In the genomic region with DNA sequence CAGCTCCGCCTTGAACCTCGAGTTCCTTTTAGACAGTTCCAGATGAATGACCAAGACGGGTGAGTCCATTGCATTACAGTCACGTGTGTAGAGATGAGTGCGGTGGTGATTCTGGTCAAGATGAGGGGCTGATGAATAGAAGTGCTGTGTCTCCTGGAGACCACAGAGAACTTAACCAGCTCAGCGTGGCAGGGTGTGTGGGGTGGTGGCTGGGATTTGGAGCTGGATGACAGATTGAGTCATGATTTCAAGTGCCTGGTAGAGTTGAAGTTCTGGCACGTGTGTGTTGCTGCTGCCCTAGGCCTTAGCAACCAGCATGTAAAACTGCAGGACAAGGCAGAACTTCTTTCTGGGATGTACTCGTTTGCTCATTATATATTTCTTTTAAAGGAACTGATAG, we compare ENCODE assay signal across 12 cellular contexts. TPM values are rescaled to one million over a fixed set of nuclear protein-coding genes. Genes with fewer than 3 reads are reported as not detected.
DNase-seq lines count a peak whose midpoint lies in the region; ATAC-seq and TF ChIP-seq lines count a peak whose summit lies in the region.
"Had no signal": no experiment of that assay in that cellular context is flagged by ENCODE, and none has a peak within 500 bp of the region (broad histone marks: within the 10 kb centered on the region; RNA-seq: fewer than 3 reads in every experiment).

No MANE protein-coding gene starts in this region.

- H3K36me3 Mint-ChIP-seq in activated naive CD4-positive, alpha-beta T cell treated with anti-CD3 and anti-CD28 coated beads, Interleukin-2, amount 50 U/mL, for 72 hours: peaks cover 7 to 53% of the 10 kb centered on the region in 2 donors
- peaks cover 88% of the 10 kb centered on the region for H3K36me3 Mint-ChIP-seq in CD8-positive, alpha-beta T cell

- H3K36me3 ChIP-seq in suprapubic skin: peaks cover 88% of the 10 kb centered on the region
- peaks cover 47% of the 10 kb centered on the region for H3K36me3 ChIP-seq in CD8-positive, alpha-beta T cell (ENCODE audit: insufficient read depth, low read length)

- WGBS in suprapubic skin: 47% methylated on average over 8 of the region's 8 CpGs

- no peaks in the 10 kb centered on the region for H3K27me3 ChIP-seq in suprapubic skin
- H3K27me3 ChIP-seq in CD8-positive, alpha-beta T cell (ENCODE audit: insufficient read depth, low read length): no peaks in the 10 kb centered on the region

- peaks cover 15% of the 10 kb centered on the region for H3K4me1 Mint-ChIP-seq in CD8-positive, alpha-beta T cell (ENCODE audit: low read depth)

- no peaks in the 10 kb centered on the region for H3K27me3 Mint-ChIP-seq in CD8-positive, alpha-beta T cell (ENCODE audit: low read depth)

- H3K9me3 Mint-ChIP-seq in activated naive CD4-positive, alpha-beta T cell treated with anti-CD3 and anti-CD28 coated beads, Interleukin-2, amount 50 U/mL, for 72 hours: no peaks in the 10 kb centered on the region
- no peaks in the 10 kb centered on the region for H3K9me3 Mint-ChIP-seq in CD8-positive, alpha-beta T cell
- H3K9me3 Mint-ChIP-seq: immature natural killer cell had no signal

- H3K4me3 ChIP-seq in suprapubic skin: no peak overlapping the region
- no peak overlapping the region for H3K4me3 ChIP-seq in CD8-positive, alpha-beta T cell (ENCODE audit: low read depth, low read length)

- no peak for TF ChIP-seq POLR2A in suprapubic skin (IDR thresholded peaks at IDR 0.05)

- peak in 1 of 2 donors; percentile 39 for ATAC-seq in activated naive CD4-positive, alpha-beta T cell treated with anti-CD3 and anti-CD28 coated beads, Interleukin-2, amount 50 U/mL, for 72 hours
- peak; percentile 63 for ATAC-seq in left ventricle myocardium superior
- no peak for ATAC-seq in CD8-positive, alpha-beta T cell
- ATAC-seq in GM18873 (IDR thresholded peaks at IDR 0.05; ENCODE audit: low FRiP score, unreplicated experiment): no peak

- peak overlapping the region; percentile 66 to 84 for H3K27ac Mint-ChIP-seq in activated naive CD4-positive, alpha-beta T cell treated with anti-CD3 and anti-CD28 coated beads, Interleukin-2, amount 50 U/mL, for 72 hours
- no peak overlapping the region for H3K27ac Mint-ChIP-seq in CD8-positive, alpha-beta T cell

- POLR2A ChIA-PET in CD8-positive, alpha-beta T cell (lab: Charles Lee): no interaction called here

- no peaks in the 10 kb centered on the region for H3K9me3 ChIP-seq in suprapubic skin
- H3K9me3 ChIP-seq in CD8-positive, alpha-beta T cell (ENCODE audit: low read length): no peaks in the 10 kb centered on the region

- H3K27ac ChIP-seq in suprapubic skin: peak overlapping the region; percentile 7
- no peak overlapping the region for H3K27ac ChIP-seq in CD8-positive, alpha-beta T cell (ENCODE audit: low read depth, low read length)

- H3K4me1 ChIP-seq in suprapubic skin: peaks cover 7% of the 10 kb centered on the region
- no peaks in the 10 kb centered on the region for H3K4me1 ChIP-seq in CD8-positive, alpha-beta T cell (ENCODE audit: insufficient read depth, low read length)

- intact Hi-C loops in left ventricle myocardium superior (cut with micrococcal nuclease): no loop called here
- intact Hi-C loops in CD8-positive, alpha-beta T cell (cut with DNase I, micrococcal nuclease): no loop called here

- CTCF ChIA-PET in CD8-positive, alpha-beta T cell (lab: Charles Lee): no interaction called here

- TF ChIP-seq EP300 in suprapubic skin (IDR thresholded peaks at IDR 0.05): no peak

- TF ChIP-seq CTCF in suprapubic skin (IDR thresholded peaks at IDR 0.05): no peak
- no peak for TF ChIP-seq CTCF in CD8-positive, alpha-beta T cell (IDR thresholded peaks at IDR 0.05)

- H3K4me3 Mint-ChIP-seq in CD8-positive, alpha-beta T cell: no peak overlapping the region
- H3K4me3 Mint-ChIP-seq: immature natural killer cell had no signal

- DNase-seq in activated naive CD4-positive, alpha-beta T cell treated with anti-CD3 and anti-CD28 coated beads, Interleukin-2, amount 50 U/mL, for 72 hours (ENCODE audit: low spot score in 2 of 2): peak in 1 of 2 donors; percentile 21
- DNase-seq in activated naive CD4-positive, alpha-beta T cell treated with anti-CD3 and anti-CD28 coated beads, Interleukin-2, amount 50 U/mL, for 16 hours: no peak
- peak; percentile 48 for DNase-seq in amniotic epithelial cell (ENCODE audit: low read depth)
- no peak for DNase-seq in left ventricle myocardium superior
- DNase-seq in suprapubic skin (ENCODE audit: low spot score in 2 of 2): peak in 1 of 2 donors; percentile 60
- DNase-seq in cerebellar cortex (ENCODE audit: low spot score): no peak
- no peak for DNase-seq in CD8-positive, alpha-beta T cell
- DNase-seq: central memory CD4-positive, alpha-beta T cell; immature natural killer cell; NCI-H1105 treated with DMSO at 0.1 percent for 48 hours; NCI-H524 had no signal

RNA-seq across cellular contexts. Expression of gene PRRC2B, which starts 53.3 kb away (rescaled TPM):
- total RNA-seq in activated naive CD4-positive, alpha-beta T cell treated with anti-CD3 and anti-CD28 coated beads, Interleukin-2, amount 50 U/mL, for 72 hours: 100 to 1,000 TPM; 138 to 160 TPM
- total RNA-seq in left ventricle myocardium superior: 144 TPM
- 100 to 1,000 TPM; 153 to 286 (median 240) TPM for total RNA-seq in suprapubic skin
- 100 to 1,000 TPM; 234 to 251 TPM for total RNA-seq in CD8-positive, alpha-beta T cell

RNA-seq across cellular contexts. Expression of gene POMT1, which starts 55.6 kb away (rescaled TPM):
- 10 to 100 TPM; 49.6 to 73.4 TPM for total RNA-seq in activated naive CD4-positive, alpha-beta T cell treated with anti-CD3 and anti-CD28 coated beads, Interleukin-2, amount 50 U/mL, for 72 hours
- total RNA-seq in left ventricle myocardium superior: 19.9 TPM
- 10 to 100 TPM; 16.6 to 62.0 (median 34.1) TPM for total RNA-seq in suprapubic skin
- total RNA-seq in CD8-positive, alpha-beta T cell: 10 to 100 TPM; 33.9 to 40.8 TPM
